ENCODE assay signal across 11 cellular contexts in the genomic region with DNA sequence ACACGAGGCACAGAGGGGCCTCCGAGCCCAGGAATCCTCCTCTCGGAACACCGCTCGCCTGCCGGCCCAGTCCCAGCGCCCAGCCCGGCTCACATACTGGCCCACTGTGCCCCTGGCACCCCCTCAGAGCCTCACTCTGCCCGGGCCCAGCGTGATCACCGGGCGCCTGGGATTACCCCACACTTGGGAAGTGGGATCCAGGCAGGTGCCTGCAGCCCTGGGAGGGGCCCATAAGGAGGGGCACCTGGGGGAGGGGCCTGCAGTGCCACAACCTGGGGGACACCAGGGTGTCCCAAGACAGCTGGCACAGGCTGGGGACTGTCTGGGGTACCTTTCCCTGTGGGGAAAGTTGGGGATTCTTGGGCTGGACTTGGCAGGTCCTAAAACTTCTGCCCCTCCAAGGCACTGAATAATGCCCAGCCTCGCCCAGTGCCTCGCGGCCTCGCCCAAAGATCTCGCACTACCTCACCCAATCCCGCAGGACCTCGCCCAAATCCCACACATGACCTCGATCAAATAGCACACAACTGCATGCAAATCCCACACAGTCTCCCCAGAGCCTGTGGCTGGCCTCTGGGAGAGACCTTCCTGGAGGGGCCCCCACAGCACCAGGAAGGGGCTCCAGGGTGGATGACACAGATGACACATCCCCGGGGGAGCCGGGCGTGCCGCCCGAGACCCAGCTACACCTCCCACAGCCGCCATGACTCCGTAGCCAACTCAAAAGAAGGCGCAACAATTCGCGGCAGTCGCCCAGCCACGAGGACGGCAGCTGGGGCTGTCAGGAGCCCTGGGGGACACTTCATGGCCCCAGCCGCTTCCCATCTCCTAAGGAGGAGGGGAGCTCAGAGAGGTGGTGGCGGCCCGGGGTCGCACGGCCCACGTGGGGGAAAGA. TPM values are rescaled to one million over a fixed set of nuclear protein-coding genes. Genes with fewer than 3 reads are reported as not detected.
DNase-seq lines count a peak whose midpoint lies in the region; ATAC-seq and TF ChIP-seq lines count a peak whose summit lies in the region.
"Had no signal": no experiment of that assay in that cellular context is flagged by ENCODE, and none has a peak within 500 bp of the region (broad histone marks: within the 10 kb centered on the region; RNA-seq: fewer than 3 reads in every experiment).

No MANE protein-coding gene starts in this region.

- H3K79me2 ChIP-seq in OCI-LY7 (ENCODE audit: insufficient read depth, low read depth, low read length): no peaks in the 10 kb centered on the region

- H3K27ac ChIP-seq in left lung (peak overlapping the region; percentile 29 to 87), A673 (ENCODE audit: low read depth, low read length, poor library complexity, severe bottlenecking) (no peak overlapping the region), OCI-LY7 (ENCODE audit: low read depth, low read length, poor library complexity, severe bottlenecking) (no peak overlapping the region)
- H3K27ac ChIP-seq: foreskin keratinocyte had no signal

- no peaks in the 10 kb centered on the region for H3K9me3 ChIP-seq in left lung
- no peaks in the 10 kb centered on the region for H3K9me3 ChIP-seq in A673 (ENCODE audit: low read depth, low read length, poor library complexity, severe bottlenecking)
- no peaks in the 10 kb centered on the region for H3K9me3 ChIP-seq in OCI-LY7 (ENCODE audit: low read length)

- no peak for ATAC-seq in left lung
- ATAC-seq in stimulated activated naive CD8-positive, alpha-beta T cell treated with anti-CD3 and anti-CD28 coated beads, Interleukin-15, amount 100 ng/mL, for 72 hours: no peak
- ATAC-seq: foreskin keratinocyte had no signal

- no TSS peak for BruUV-seq in A673 (replicated peaks; lab: Mats Ljungman, UMichigan)
- no TSS peak for BruUV-seq in OCI-LY7 (replicated peaks; lab: Mats Ljungman, UMichigan)

- CTCF ChIA-PET in A673 (lab: Charles Lee) (no interaction called here), OCI-LY7 (lab: Charles Lee; ENCODE audit: unreplicated experiment) (no interaction called here)

- intact Hi-C loops in left lung (cut with DNase I) (no loop called here), A673 (cut with micrococcal nuclease; ENCODE audit: unreplicated experiment) (no loop called here), OCI-LY7 (cut with micrococcal nuclease; ENCODE audit: unreplicated experiment) (no loop called here)

- H3K4me1 Mint-ChIP-seq in activated naive CD8-positive, alpha-beta T cell (ENCODE audit: low read depth): peaks cover 41% of the 10 kb centered on the region
- H3K4me1 Mint-ChIP-seq in stimulated activated naive CD8-positive, alpha-beta T cell treated with anti-CD3 and anti-CD28 coated beads, Interleukin-15, amount 100 ng/mL, for 72 hours: peaks cover 89% of the 10 kb centered on the region

- peak overlapping the region; percentile 80 for H3K27ac Mint-ChIP-seq in activated naive CD8-positive, alpha-beta T cell
- H3K27ac Mint-ChIP-seq in stimulated activated naive CD8-positive, alpha-beta T cell treated with anti-CD3 and anti-CD28 coated beads, Interleukin-15, amount 100 ng/mL, for 72 hours: peak overlapping the region; percentile 44 to 92

- H3K36me3 ChIP-seq in left lung (peaks cover 0 to 21% of the 10 kb centered on the region in 2 donors), A673 (ENCODE audit: insufficient read depth, low read length, poor library complexity, severe bottlenecking) (peaks cover 5% of the 10 kb centered on the region), OCI-LY7 (ENCODE audit: insufficient read depth, low read length) (peaks cover 16% of the 10 kb centered on the region; the same call in 1 of the 2 replicates)

- no peak for TF ChIP-seq CTCF in left lung (IDR thresholded peaks at IDR 0.05)
- TF ChIP-seq CTCF in A673 (conservative IDR thresholded peaks at IDR 0.05; ENCODE audit: low read depth, low read length): no peak
- no peak for TF ChIP-seq CTCF in OCI-LY7 (conservative IDR thresholded peaks at IDR 0.05; ENCODE audit: low read length)

- H3K4me3 Mint-ChIP-seq in activated naive CD8-positive, alpha-beta T cell: peak overlapping the region; percentile 75
- peak overlapping the region; percentile 62 to 82 for H3K4me3 Mint-ChIP-seq in stimulated activated naive CD8-positive, alpha-beta T cell treated with anti-CD3 and anti-CD28 coated beads, Interleukin-15, amount 100 ng/mL, for 72 hours

- H3K4me3 ChIP-seq in left lung: peak overlapping the region in 1 of 2 donors; percentile 30
- H3K4me3 ChIP-seq in A673 (ENCODE audit: low read depth, low read length, poor library complexity, severe bottlenecking): no peak overlapping the region
- H3K4me3 ChIP-seq in OCI-LY7 (ENCODE audit: low read depth, low read length, poor library complexity, severe bottlenecking): no peak overlapping the region

- H3K4me2 ChIP-seq in OCI-LY7 (ENCODE audit: low read length): no peak overlapping the region

- H3K36me3 Mint-ChIP-seq in activated naive CD8-positive, alpha-beta T cell: no peaks in the 10 kb centered on the region

- no peaks in the 10 kb centered on the region for H3K9me3 Mint-ChIP-seq in activated naive CD8-positive, alpha-beta T cell (ENCODE audit: low read depth)
- H3K9me3 Mint-ChIP-seq in stimulated activated naive CD8-positive, alpha-beta T cell treated with anti-CD3 and anti-CD28 coated beads, Interleukin-15, amount 100 ng/mL, for 72 hours: no peaks in the 10 kb centered on the region

- peak; percentile 35 for DNase-seq in activated CD8-positive, alpha-beta memory T cell treated with anti-CD3 and anti-CD28 coated beads, Interleukin-2, amount 50 U/mL, for 4 hours
- no peak for DNase-seq in activated CD8-positive, alpha-beta memory T cell treated with anti-CD3 and anti-CD28 coated beads for 24 hours
- no peak for DNase-seq in left lung
- no peak for DNase-seq in stimulated activated naive CD8-positive, alpha-beta T cell treated with anti-CD3 and anti-CD28 coated beads, Interleukin-15, amount 100 ng/mL, for 72 hours
- no peak for DNase-seq in A673 (ENCODE audit: low spot score)
- DNase-seq in activated effector memory CD4-positive, alpha-beta T cell treated with Interleukin-2 at 50 U/mL for 16 hours: no peak
- no peak for DNase-seq in OCI-LY7 (ENCODE audit: low spot score)
- DNase-seq: foreskin keratinocyte, Kasumi-1, NCI-H774 had no signal

- no peaks in the 10 kb centered on the region for H3K27me3 Mint-ChIP-seq in activated naive CD8-positive, alpha-beta T cell
- H3K27me3 Mint-ChIP-seq in stimulated activated naive CD8-positive, alpha-beta T cell treated with anti-CD3 and anti-CD28 coated beads, Interleukin-15, amount 100 ng/mL, for 72 hours: no peaks in the 10 kb centered on the region

- H3K27me3 ChIP-seq in left lung (no peaks in the 10 kb centered on the region), A673 (replicated peaks; ENCODE audit: insufficient read depth, low read depth, low read length, poor library complexity) (no peaks in the 10 kb centered on the region)
- H3K27me3 ChIP-seq: foreskin keratinocyte had no signal

- H4K20me1 ChIP-seq in OCI-LY7 (ENCODE audit: insufficient read depth, low read length): peaks cover 5% of the 10 kb centered on the region; the same call in 1 of the 2 replicates

- no peak overlapping the region for H2AFZ ChIP-seq in OCI-LY7 (ENCODE audit: low read length)

- no peaks in the 10 kb centered on the region for H3K9me2 ChIP-seq in OCI-LY7 (ENCODE audit: insufficient read depth, low read length)

- peaks cover 53 to 94% of the 10 kb centered on the region in 2 donors for H3K4me1 ChIP-seq in left lung
- peaks cover 14% of the 10 kb centered on the region for H3K4me1 ChIP-seq in A673 (ENCODE audit: insufficient read depth, low read length, poor library complexity, severe bottlenecking)
- H3K4me1 ChIP-seq in OCI-LY7 (ENCODE audit: insufficient read depth, low read length, poor library complexity, severe bottlenecking): peaks cover 31% of the 10 kb centered on the region

- POLR2A ChIA-PET in A673 (lab: Charles Lee; ENCODE audit: low non-redundant PET) (no interaction called here), OCI-LY7 (lab: Charles Lee) (no interaction called here)

RNA-seq across cellular contexts. Expression of a gene that starts 13.7 kb away (rescaled TPM):
- total RNA-seq in left lung (100 to 1,000 TPM in 1 of 2 donors, 10 to 100 TPM in 1; 65.1 to 102 TPM), A673 (2021) (37.2 and 50.2 TPM in 2 replicates), OCI-LY7 (2022) (15.5 and 17.9 TPM in 2 replicates)
- 9.3 and 17.6 TPM in 2 replicates for total RNA-seq in OCI-LY7 (2014; rRNA removed; shearing (Covaris generic))

RNA-seq across cellular contexts. Expression of a gene that starts 49.3 kb away (rescaled TPM):
- 10 to 100 TPM; 77.8 to 79.5 TPM for total RNA-seq in left lung
- 72.9 and 73.7 TPM in 2 replicates for total RNA-seq in A673 (2021)
- 15.5 and 23.7 TPM in 2 replicates for total RNA-seq in OCI-LY7 (2014; rRNA removed; shearing (Covaris generic))
- total RNA-seq in OCI-LY7 (2022): 52.0 and 60.1 TPM in 2 replicates

Comparison
In these comparisons a context has a peak if more than half of its experiments do, and no peak if none do; other contexts are left out.
1. H3K27ac ChIP-seq: peak in left lung (2 of 2); none in A673 (single experiment) and OCI-LY7 (single experiment).